25 cellular contexts compared by ENCODE assay signal in the genomic region with DNA sequence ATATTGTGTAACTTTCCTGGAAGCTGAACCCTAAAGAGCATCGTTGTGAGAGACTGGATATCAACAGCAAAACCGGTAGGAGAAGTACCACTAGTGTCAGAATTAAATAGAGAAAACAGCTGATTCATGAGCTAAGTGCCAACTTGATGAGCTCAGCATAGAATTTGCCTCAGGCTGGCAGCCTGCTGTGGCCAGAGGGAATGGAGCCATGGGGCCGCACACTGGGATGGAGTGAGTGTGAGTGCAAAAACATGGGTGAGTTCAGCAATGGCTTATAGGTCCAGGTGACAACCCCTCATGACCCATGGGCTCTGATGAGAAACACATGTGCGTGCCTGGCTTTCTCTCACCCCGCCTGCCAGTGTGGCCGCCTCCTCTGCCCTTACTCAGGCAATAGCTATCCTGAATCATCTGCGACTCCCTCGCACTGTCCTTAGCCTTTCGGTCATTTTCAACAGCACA. TPM values are rescaled to one million over a fixed set of nuclear protein-coding genes. Genes with fewer than 3 reads are reported as not detected.
DNase-seq lines count a peak whose midpoint lies in the region; ATAC-seq, FAIRE-seq and TF ChIP-seq lines count a peak whose summit lies in the region.
"Had no signal": no experiment of that assay in that cellular context is flagged by ENCODE, and none has a peak within 500 bp of the region (broad histone marks: within the 10 kb centered on the region; RNA-seq: fewer than 3 reads in every experiment).

No MANE protein-coding gene starts in this region.

- no peak overlapping the region for H3K4me2 ChIP-seq in A549
- peak overlapping the region; percentile 43 for H3K4me2 ChIP-seq in astrocyte (ENCODE audit: low read length)

- H3K4me3 Mint-ChIP-seq in astrocyte (ENCODE audit: unreplicated experiment) = no peak overlapping the region
- H3K4me3 Mint-ChIP-seq: activated CD4-positive, alpha-beta T cell treated with anti-CD3 and anti-CD28 coated beads for 36 hours; endodermal cell; H9; stimulated activated effector memory CD8-positive, alpha-beta T cell treated with anti-CD3 and anti-CD28 coated beads, Interleukin-12 subunit alpha, Interleukin-12 subunit beta, amount 100 ng/mL, for 72 hours had no signal

- ATAC-seq in A549 = peak; percentile 33 to 41; a peak in 4 of 6 replicates
- ATAC-seq in SK-N-SH treated with all-trans-retinoic acid at 6 μM for 48 hours = no peak
- no peak for ATAC-seq in HG03442 (IDR thresholded peaks at IDR 0.05; ENCODE audit: unreplicated experiment)
- no peak for ATAC-seq in GM19035 (IDR thresholded peaks at IDR 0.05; ENCODE audit: unreplicated experiment)
- ATAC-seq: activated CD4-positive, alpha-beta T cell treated with anti-CD3 and anti-CD28 coated beads for 36 hours had no signal

- no peak for TF ChIP-seq POLR2A in A549 (IDR thresholded peaks at IDR 0.05; ENCODE audit: low read length)

- CTCF ChIA-PET in A549 (lab: Yijun Ruan, JAX) = interaction anchor here (0.9 to 1.5 kb wide), 4 partner anchors 9 to 230 kb away, joined by 3 read pairs; no protein-coding TSS in a partner anchor

- peaks cover 85% of the 10 kb centered on the region for H3K79me2 ChIP-seq in astrocyte (ENCODE audit: insufficient read depth, low read length)

- no peaks in the 10 kb centered on the region for H3K27me3 ChIP-seq in astrocyte (ENCODE audit: insufficient read depth, low read length)

- no peaks in the 10 kb centered on the region for H3K36me3 Mint-ChIP-seq in astrocyte (ENCODE audit: low read depth, unreplicated experiment)
- H3K36me3 Mint-ChIP-seq: stimulated activated effector memory CD8-positive, alpha-beta T cell treated with anti-CD3 and anti-CD28 coated beads, Interleukin-12 subunit alpha, Interleukin-12 subunit beta, amount 100 ng/mL, for 72 hours had no signal

- FAIRE-seq in A549 (lab: Jason Lieb, UNC) (no peak), HTR-8/SVneo (lab: Jason Lieb, UNC) (peak; percentile 93), astrocyte (lab: Jason Lieb, UNC) (no peak)
- FAIRE-seq: A204.1, colon had no signal

- H4K20me1 ChIP-seq in astrocyte (ENCODE audit: insufficient read depth, low read length) = no peaks in the 10 kb centered on the region

- H3K36me3 ChIP-seq in astrocyte (ENCODE audit: insufficient read depth, low read length) = peaks cover 2% of the 10 kb centered on the region

- no peak overlapping the region for H3K9ac ChIP-seq in astrocyte (ENCODE audit: low read length)

- H3K9me3 Mint-ChIP-seq in astrocyte (ENCODE audit: unreplicated experiment) = peaks cover 2% of the 10 kb centered on the region
- H3K9me3 Mint-ChIP-seq: endodermal cell; stimulated activated effector memory CD8-positive, alpha-beta T cell treated with anti-CD3 and anti-CD28 coated beads, Interleukin-12 subunit alpha, Interleukin-12 subunit beta, amount 100 ng/mL, for 72 hours had no signal

- no peak for TF ChIP-seq EP300 in A549 (IDR thresholded peaks at IDR 0.05)

- no peak overlapping the region for H3K27ac Mint-ChIP-seq in astrocyte (ENCODE audit: unreplicated experiment)
- H3K27ac Mint-ChIP-seq: activated CD4-positive, alpha-beta T cell treated with anti-CD3 and anti-CD28 coated beads for 36 hours; stimulated activated effector memory CD8-positive, alpha-beta T cell treated with anti-CD3 and anti-CD28 coated beads, Interleukin-12 subunit alpha, Interleukin-12 subunit beta, amount 100 ng/mL, for 72 hours had no signal

- peaks cover 2% of the 10 kb centered on the region for H3K4me1 Mint-ChIP-seq in astrocyte (ENCODE audit: low read depth, unreplicated experiment)
- H3K4me1 Mint-ChIP-seq: activated CD4-positive, alpha-beta T cell treated with anti-CD3 and anti-CD28 coated beads for 36 hours; endodermal cell; stimulated activated effector memory CD8-positive, alpha-beta T cell treated with anti-CD3 and anti-CD28 coated beads, Interleukin-12 subunit alpha, Interleukin-12 subunit beta, amount 100 ng/mL, for 72 hours had no signal

- H3K4me1 ChIP-seq in A549 = 0 out of 3 replicates have a peak, but pooled peaks cover 5% of the 10 kb centered on the region
- peaks cover 28% of the 10 kb centered on the region for H3K4me1 ChIP-seq in astrocyte (ENCODE audit: insufficient read depth, low read length)

- no peaks in the 10 kb centered on the region for H3K27me3 Mint-ChIP-seq in astrocyte (ENCODE audit: low read depth, unreplicated experiment)
- H3K27me3 Mint-ChIP-seq: activated CD4-positive, alpha-beta T cell treated with anti-CD3 and anti-CD28 coated beads for 36 hours had no signal

- DNase-seq in A549 (ENCODE audit: low read depth in 1 of 2, low spot score in 1 of 2) = no peak
- DNase-seq in HTR-8/SVneo (ENCODE audit: insufficient read length, low spot score) = peak; percentile 45
- peak; percentile 60 for DNase-seq in astrocyte (ENCODE audit: low read depth)
- DNase-seq in medulla oblongata (ENCODE audit: extremely low spot score) = peak; percentile 22
- no peak for DNase-seq in activated T-cell treated with anti-CD3 and anti-CD28 coated beads, Interleukin-2, amount 50 U/mL, for 1 hour
- DNase-seq: activated CD4-positive, alpha-beta T cell treated with anti-CD3 and anti-CD28 coated beads for 36 hours; activated effector memory CD4-positive, alpha-beta T cell treated with anti-CD3 and anti-CD28 coated beads, Interleukin-2, amount 50 U/mL, for 16 hours; amniotic stem cell; DMS53; endodermal cell; H9; KG1; NCI-H1092 treated with DMSO at 0.1 percent for 48 hours; NCI-H2107; NCI-H748 treated with DMSO at 0.1 percent for 48 hours; OCI-M1; T-helper 9 cell had no signal

- H3K9me3 ChIP-seq in A549 (no peaks in the 10 kb centered on the region), astrocyte (ENCODE audit: insufficient read depth, low read depth, low read length) (no peaks in the 10 kb centered on the region)

- no peak overlapping the region for H3K27ac ChIP-seq in A549
- peak overlapping the region; percentile 42 for H3K27ac ChIP-seq in astrocyte (ENCODE audit: low read depth, low read length)
- H3K27ac ChIP-seq: SK-N-MC had no signal

- POLR2A ChIA-PET in A549 (lab: Yijun Ruan, JAX) = no interaction called here

- TF ChIP-seq CTCF in A549 (IDR thresholded peaks at IDR 0.05) (no peak), astrocyte (IDR thresholded peaks at IDR 0.05; ENCODE audit: insufficient read depth, low read depth, low read length) (no peak)

- no peak overlapping the region for H2AFZ ChIP-seq in astrocyte (ENCODE audit: low read depth, low read length)

- 65% methylated on average over 9 of the region's 9 CpGs for WGBS in A549 (ENCODE audit: missing lambda C conversion rate)

- H3K4me3 ChIP-seq in A549 = no peak overlapping the region
- no peak overlapping the region for H3K4me3 ChIP-seq in astrocyte (ENCODE audit: insufficient read depth, low read depth, low read length)
- H3K4me3 ChIP-seq: SK-N-MC had no signal

- TF ChIP-seq RAD21 in A549 (conservative IDR thresholded peaks at IDR 0.05 in 1 of 2, IDR thresholded peaks at IDR 0.05 in 1 of 2) = no peak

TF ChIP-seq in A549, 52 proteins besides CTCF, POLR2A, EP300 and RAD21:
- TF ChIP-seq MAFK (IDR thresholded peaks at IDR 0.05; ENCODE audit: partially characterized antibody) (peak; percentile 32), CEBPB (IDR thresholded peaks at IDR 0.05) (0 out of 4 replicates have a peak, but pooled peaks of 1 of the 2 experiments have one; percentile 5), PHF8 (IDR thresholded peaks at IDR 0.05; ENCODE audit: borderline replicate concordance, low read depth) (no peak)

TF ChIP-seq in SK-N-SH treated with all-trans-retinoic acid at 6 μM for 48 hours, 23 proteins besides CTCF, POLR2A, EP300 and RAD21 (continues in another document):
- TF ChIP-seq SNAI2 (CRISPR knock-in tag; IDR thresholded peaks at IDR 0.05) (no peak), ZNF565 (CRISPR knock-in tag; conservative IDR thresholded peaks at IDR 0.05; ENCODE audit: low read depth) (no peak), ZC3H10 (CRISPR knock-in tag; IDR thresholded peaks at IDR 0.05) (no peak)
- TF ChIP-seq, protein P1, sequence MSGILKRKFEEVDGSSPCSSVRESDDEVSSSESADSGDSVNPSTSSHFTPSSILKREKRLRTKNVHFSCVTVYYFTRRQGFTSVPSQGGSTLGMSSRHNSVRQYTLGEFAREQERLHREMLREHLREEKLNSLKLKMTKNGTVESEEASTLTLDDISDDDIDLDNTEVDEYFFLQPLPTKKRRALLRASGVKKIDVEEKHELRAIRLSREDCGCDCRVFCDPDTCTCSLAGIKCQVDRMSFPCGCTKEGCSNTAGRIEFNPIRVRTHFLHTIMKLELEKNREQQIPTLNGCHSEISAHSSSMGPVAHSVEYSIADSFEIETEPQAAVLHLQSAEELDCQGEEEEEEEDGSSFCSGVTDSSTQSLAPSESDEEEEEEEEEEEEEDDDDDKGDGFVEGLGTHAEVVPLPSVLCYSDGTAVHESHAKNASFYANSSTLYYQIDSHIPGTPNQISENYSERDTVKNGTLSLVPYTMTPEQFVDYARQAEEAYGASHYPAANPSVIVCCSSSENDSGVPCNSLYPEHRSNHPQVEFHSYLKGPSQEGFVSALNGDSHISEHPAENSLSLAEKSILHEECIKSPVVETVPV (CRISPR knock-in tag; IDR thresholded peaks at IDR 0.05) = no peak
- TF ChIP-seq, protein P2, sequence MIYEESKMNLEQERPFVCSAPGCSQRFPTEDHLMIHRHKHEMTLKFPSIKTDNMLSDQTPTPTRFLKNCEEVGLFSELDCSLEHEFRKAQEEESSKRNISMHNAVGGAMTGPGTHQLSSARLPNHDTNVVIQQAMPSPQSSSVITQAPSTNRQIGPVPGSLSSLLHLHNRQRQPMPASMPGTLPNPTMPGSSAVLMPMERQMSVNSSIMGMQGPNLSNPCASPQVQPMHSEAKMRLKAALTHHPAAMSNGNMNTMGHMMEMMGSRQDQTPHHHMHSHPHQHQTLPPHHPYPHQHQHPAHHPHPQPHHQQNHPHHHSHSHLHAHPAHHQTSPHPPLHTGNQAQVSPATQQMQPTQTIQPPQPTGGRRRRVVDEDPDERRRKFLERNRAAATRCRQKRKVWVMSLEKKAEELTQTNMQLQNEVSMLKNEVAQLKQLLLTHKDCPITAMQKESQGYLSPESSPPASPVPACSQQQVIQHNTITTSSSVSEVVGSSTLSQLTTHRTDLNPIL (CRISPR knock-in tag; IDR thresholded peaks at IDR 0.05; ENCODE audit: low read depth) = no peak

RNA-seq across cellular contexts. Expression of a gene that starts 25.4 kb away (rescaled TPM):
- 1.0 and 1.4 TPM in 2 replicates for polyA plus RNA-seq in A549 (2011; rRNA removed)
- 0.54 and 0.82 TPM in 2 replicates for polyA plus RNA-seq in A549 (2012; cell fraction: cytosol; rRNA removed)
- 1.7 and 2.0 TPM in 2 replicates for polyA plus RNA-seq in A549 (2012; cell fraction: nucleus; rRNA removed)
- polyA plus RNA-seq in A549 (2017; fragmentation: RNase III; extraction: RNeasy Plus Mini Kit Qiagen cat#74134 plus additional on column Dnase treatment) = 0.71 to 0.83 TPM (median 0.83 TPM) in 3 replicates
- 4.5 and 4.9 TPM in 2 replicates for polyA minus RNA-seq in A549 (2011; rRNA and poly(A)+ RNA removed)
- total RNA-seq in astrocyte = 5.7 and 11.4 TPM in 2 replicates
- total RNA-seq: activated CD4-positive, alpha-beta T cell treated with anti-CD3 and anti-CD28 coated beads for 36 hours; mononuclear cell had no signal

Comparison
In these comparisons a context has a peak if more than half of its experiments do, and no peak if none do; other contexts are left out.
1. ATAC-seq: peak in A549 (2 of 2); none in SK-N-SH treated with all-trans-retinoic acid at 6 μM for 48 hours (single experiment), HG03442 (single experiment) and GM19035 (single experiment).
2. DNase-seq: peak in HTR-8/SVneo (single experiment), astrocyte (single experiment) and medulla oblongata (single experiment); none in A549 (0 of 2) and activated T-cell treated with anti-CD3 and anti-CD28 coated beads, Interleukin-2, amount 50 U/mL, for 1 hour (single experiment).